ENCODE assay signal across 15 cellular contexts in the genomic region with DNA sequence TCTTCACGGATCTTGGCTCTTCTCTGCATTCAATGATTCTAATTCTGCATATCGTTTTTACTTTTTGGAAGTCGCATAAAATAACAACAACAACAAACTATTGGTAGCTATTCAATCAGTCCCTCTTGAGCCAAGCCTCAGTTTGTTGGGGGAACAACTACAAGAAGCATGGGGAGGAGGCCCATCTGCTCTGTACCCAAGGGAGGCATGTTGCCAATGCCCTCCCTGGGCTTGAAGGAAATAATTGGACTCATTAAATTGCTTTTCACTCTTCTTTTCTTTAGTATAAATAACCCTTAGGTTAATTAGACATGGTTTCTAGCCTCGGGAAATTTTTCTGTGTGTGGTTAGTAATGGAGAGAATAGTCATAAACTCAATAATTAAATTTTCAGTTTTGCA.
DNase-seq lines count a peak whose midpoint lies in the region; ATAC-seq and TF ChIP-seq lines count a peak whose summit lies in the region.
"Had no signal": no experiment of that assay in that cellular context is flagged by ENCODE, and none has a peak within 500 bp of the region (broad histone marks: within the 10 kb centered on the region; RNA-seq: fewer than 3 reads in every experiment).

No MANE protein-coding gene starts in this region.

- peaks cover 0 to 3% of the 10 kb centered on the region in 2 donors for H3K4me1 ChIP-seq in thyroid gland
- H3K4me1 ChIP-seq: A549, Caco-2 had no signal

- intact Hi-C loops in thyroid gland (cut with DNase I), result no loop called here

- WGBS in thyroid gland, 2 donors, result 94 to 95% methylated on average over 4 of the region's 4 CpGs

- H3K4me3 ChIP-seq in thyroid gland (replicated peaks in 1 of 3), result no peak overlapping the region
- H3K4me3 ChIP-seq: A549, GM12878, GM23338 had no signal

- H3K36me3 ChIP-seq in thyroid gland, result no peaks in the 10 kb centered on the region
- H3K36me3 ChIP-seq: BE2C had no signal

- no peaks in the 10 kb centered on the region for H3K9me3 ChIP-seq in thyroid gland
- H3K9me3 ChIP-seq: A549, BE2C, Caco-2 had no signal

- H3K27ac ChIP-seq in thyroid gland, result no peak overlapping the region
- H3K27ac ChIP-seq: A549, C4-2B had no signal

- TF ChIP-seq POLR2A in thyroid gland (IDR thresholded peaks at IDR 0.05), result no peak

- no peaks in the 10 kb centered on the region for H3K27me3 ChIP-seq in thyroid gland
- H3K27me3 ChIP-seq: BE2C had no signal

- peak; percentile 0 for DNase-seq in DMS 273 treated with DMSO at 0.1 percent for 48 hours (lab: John Stamatoyannopoulos, UW)
- peak; percentile 88 for DNase-seq in NCI-H1105 treated with DMSO at 0.1 percent for 48 hours (lab: John Stamatoyannopoulos, UW)
- DNase-seq in NCI-H69 (lab: John Stamatoyannopoulos, UW), result peak; percentile 77
- DNase-seq in cerebellum (ENCODE audit: low spot score), result peak; percentile 51
- DNase-seq in HUDEP-2 (lab: John Stamatoyannopoulos, UW; ENCODE audit: unreplicated experiment in 76 of 76), result no peak
- DNase-seq in thyroid gland, result no peak
- DNase-seq: BE2C; Caco-2; CD8-positive, alpha-beta T cell; H9 had no signal

- no peak for TF ChIP-seq CTCF in thyroid gland (IDR thresholded peaks at IDR 0.05)

- ATAC-seq in HG02884 (IDR thresholded peaks at IDR 0.05; ENCODE audit: unreplicated experiment), result no peak
- ATAC-seq: A549; CD8-positive, alpha-beta T cell; GM12878; GM23338 had no signal

Comparison
In these comparisons a context has a peak if more than half of its experiments do, and no peak if none do; other contexts are left out.
1. DNase-seq: peak in DMS 273 treated with DMSO at 0.1 percent for 48 hours (single experiment), NCI-H1105 treated with DMSO at 0.1 percent for 48 hours (single experiment), NCI-H69 (single experiment) and cerebellum (single experiment); none in HUDEP-2 (0 of 76) and thyroid gland (0 of 2).